ENCODE assay signal across 8 cellular contexts in genomic region chrX:16712116-16712824, GRCh38. TPM values are rescaled to one million over a fixed set of nuclear protein-coding genes. Genes with fewer than 3 reads are reported as not detected.
DNase-seq lines count a peak whose midpoint lies in the region; ATAC-seq, FAIRE-seq and TF ChIP-seq lines count a peak whose summit lies in the region.

Gene CTPS2 (minus strand): TSS chrX:16712669. CDS start chrX:16702902, 9,767 bp downstream.

- ATAC-seq in GM19467 (IDR thresholded peaks at IDR 0.05; ENCODE audit: unreplicated experiment): peak; percentile 53
- ATAC-seq in HG03571 (IDR thresholded peaks at IDR 0.05; ENCODE audit: unreplicated experiment): peak; percentile 84
- ATAC-seq in RWPE2 (ENCODE audit: low read depth): peak; percentile 92

- H3K27me3 ChIP-seq in RWPE2 (ENCODE audit: insufficient read depth, poor library complexity, severe bottlenecking): no peaks in the 10 kb centered on the region

- peak; percentile 81 for DNase-seq in DMS53 (lab: John Stamatoyannopoulos, UW)
- peak; percentile 40 for DNase-seq in RWPE2 (ENCODE audit: low spot score)
- DNase-seq in activated naive CD4-positive, alpha-beta T cell treated with anti-CD3 and anti-CD28 coated beads, Interleukin-2, amount 50 U/mL, for 16 hours: peak; percentile 49
- no peak for DNase-seq in glomerular endothelial cell (ENCODE audit: extremely low read depth, low read depth, low spot score)
- DNase-seq in occipital lobe (lab: John Stamatoyannopoulos, UW): peak; percentile 5
- peak; percentile 52 for DNase-seq in urothelium cell line (ENCODE audit: low spot score)

- H3K27ac ChIP-seq in RWPE2 (ENCODE audit: poor library complexity, severe bottlenecking): peak within 1 kb of the TSS; percentile 63

- no peaks in the 10 kb centered on the region for H3K4me1 ChIP-seq in RWPE2 (ENCODE audit: insufficient read depth, poor library complexity, severe bottlenecking)

- no peak for FAIRE-seq in urothelium cell line (lab: Jason Lieb, UNC)

- no peaks in the 10 kb centered on the region for H3K9me3 ChIP-seq in RWPE2 (ENCODE audit: severe bottlenecking)

- peak within 1 kb of the TSS; percentile 75 for H3K4me3 ChIP-seq in RWPE2 (ENCODE audit: severe bottlenecking)

- no peaks in the 10 kb centered on the region; the same call in 1 of the 2 replicates for H3K36me3 ChIP-seq in RWPE2 (ENCODE audit: low read depth)

- TF ChIP-seq CTCF in RWPE2 (IDR thresholded peaks at IDR 0.05; ENCODE audit: poor library complexity, severe bottlenecking): no peak

RNA-seq across cellular contexts. Expression of gene CTPS2, which starts in this region (rescaled TPM):
- total RNA-seq in glomerular endothelial cell (13.3 and 15.5 TPM in 2 replicates), occipital lobe (33.4 TPM)
